In genomic region chr15:64072812-64073211, GRCh38 we compare ENCODE assay signal across 23 cellular contexts. TPM values are rescaled to one million over a fixed set of nuclear protein-coding genes. Genes with fewer than 3 reads are reported as not detected.
DNase-seq lines count a peak whose midpoint lies in the region; ATAC-seq, FAIRE-seq and TF ChIP-seq lines count a peak whose summit lies in the region.
"Had no signal": no experiment of that assay in that cellular context is flagged by ENCODE, and none has a peak within 500 bp of the region (broad histone marks: within the 10 kb centered on the region; RNA-seq: fewer than 3 reads in every experiment).

No MANE protein-coding gene starts in this region.

- no peaks in the 10 kb centered on the region for H3K4me1 ChIP-seq in breast epithelium
- H3K4me1 ChIP-seq in GM12878 (ENCODE audit: control insufficient read depth, insufficient read depth, low read length), result peaks cover 8% of the 10 kb centered on the region
- H3K4me1 ChIP-seq in testis, result peaks cover 30% of the 10 kb centered on the region

- no peaks in the 10 kb centered on the region for H3K9me3 Mint-ChIP-seq in MCF 10A (ENCODE audit: unreplicated experiment)
- H3K9me3 Mint-ChIP-seq: CD4-positive, alpha-beta T cell; memory B cell; T-helper 1 cell treated with Interleukin-12 subunit alpha and Interleukin-12 subunit beta and Interleukin-4 antibody, amounts not matched to agents 30 μg/mL and 1 μg/mL, for 36 hours had no signal

- WGBS in GM12878 (ENCODE audit: insufficient coverage, insufficient replicate concordance, low lambda C conversion rate, missing lambda C conversion rate), result 100% methylated on average over 2 of the region's 2 CpGs
- 43 to 54% methylated on average over 2 of the region's 2 CpGs for WGBS in testis, 2 donors

- BruUV-seq in MCF 10A (replicated peaks; lab: Mats Ljungman, UMichigan) (no TSS peak), GM12878 (replicated peaks; lab: Mats Ljungman, UMichigan) (TSS peak; percentile 65)

- peak; percentile 54 for FAIRE-seq in GM12878 (lab: Jason Lieb, UNC)
- FAIRE-seq: H1 had no signal

- DNase-seq in MCF 10A (ENCODE audit: unreplicated experiment), result no peak
- no peak for DNase-seq in breast epithelium (ENCODE audit: low spot score in 2 of 2)
- DNase-seq in GM12878 (ENCODE audit: low read depth, low spot score), result no peak
- peak; percentile 52 to 76 for DNase-seq in lung microvascular endothelial cell (ENCODE audit: low read depth in 2 of 2)
- DNase-seq in testis, result peak; percentile 46
- DNase-seq in stimulated activated CD4-positive, alpha-beta T cell treated with anti-CD3 and anti-CD28 coated beads, Interleukin-12 subunit alpha, Interleukin-12 subunit beta, amount 100 ng/mL, for 4 hours, result no peak
- DNase-seq in epidermal melanocyte (ENCODE audit: insufficient read length, low spot score), result no peak
- DNase-seq: activated CD8-positive, alpha-beta memory T cell treated with anti-CD3 and anti-CD28 coated beads for 24 hours; caudate nucleus; CD4-positive, alpha-beta T cell; DMS79 treated with DMSO at 0.1 percent for 48 hours; effector CD4-positive, alpha-beta T cell; glutamatergic neuron; NCI-H187 treated with DMSO at 0.1 percent for 48 hours; NCI-H510A; SIG-M5; stimulated activated CD4-positive, alpha-beta T cell treated with anti-CD3 and anti-CD28 coated beads, Interleukin-15, amount 100 ng/mL, for 24 hours; stimulated activated naive CD4-positive, alpha-beta T cell treated with Interleukin-2 at 50 U/mL for 16 hours; upper lobe of left lung had no signal

- no peak overlapping the region for H3K9ac ChIP-seq in GM12878 (ENCODE audit: control insufficient read depth, insufficient read depth, low read length)

- H2AFZ ChIP-seq in GM12878 (ENCODE audit: control insufficient read depth, low read depth, low read length), result no peak overlapping the region

- H3K36me3 ChIP-seq in breast epithelium (no peaks in the 10 kb centered on the region), GM12878 (ENCODE audit: control insufficient read depth in 2 of 2, insufficient read depth in 2 of 2, low read length in 1 of 2) (peaks cover 7 to 23% of the 10 kb centered on the region in 2 experiments), testis (ENCODE audit: low read depth, missing control alignments) (no peaks in the 10 kb centered on the region)

- ATAC-seq in GM12878, result no peak
- ATAC-seq in HG03439 (IDR thresholded peaks at IDR 0.05; ENCODE audit: unreplicated experiment), result no peak

- peaks cover 49% of the 10 kb centered on the region for H3K36me3 Mint-ChIP-seq in MCF 10A (ENCODE audit: insufficient read depth, unreplicated experiment)

- in situ Hi-C loops in GM12878 (cut with MboI), result no loop called here

- TF ChIP-seq POLR2A in breast epithelium (IDR thresholded peaks at IDR 0.05) (no peak), GM12878 (IDR thresholded peaks at IDR 0.05; ENCODE audit: low read depth, low read length) (no peak), testis (IDR thresholded peaks at IDR 0.05) (no peak)

- H3K27ac ChIP-seq in breast epithelium (no peak overlapping the region), GM12878 (ENCODE audit: control insufficient read depth, insufficient read depth) (no peak overlapping the region), testis (peak overlapping the region in 1 of 2 donors; percentile 79)

- H3K9me3 ChIP-seq in breast epithelium (no peaks in the 10 kb centered on the region), GM12878 (replicated peaks; ENCODE audit: control insufficient read depth, insufficient read depth, low read length) (no peaks in the 10 kb centered on the region), testis (no peaks in the 10 kb centered on the region)
- H3K9me3 ChIP-seq: upper lobe of left lung had no signal

- RAD21 ChIA-PET in GM12878 (lab: Charles Lee; ENCODE audit: unreplicated experiment), result no interaction called here

- TF ChIP-seq CTCF in MCF 10A (IDR thresholded peaks at IDR 0.05; ENCODE audit: unreplicated experiment) (no peak), breast epithelium (IDR thresholded peaks at IDR 0.05) (no peak), GM12878 (IDR thresholded peaks at IDR 0.05 in 2 of 3, conservative IDR thresholded peaks at IDR 0.05 in 1 of 3; ENCODE audit: control insufficient read depth in 2 of 3, extremely low read depth in 1 of 3, insufficient read depth in 1 of 3, low read depth in 3 of 3, low read length in 3 of 3) (no peak), testis (IDR thresholded peaks at IDR 0.05) (no peak)

- no peaks in the 10 kb centered on the region for H3K79me2 ChIP-seq in GM12878 (ENCODE audit: control insufficient read depth, insufficient read depth, low read length)

- SMC1A ChIA-PET in GM12878 (lab: Charles Lee; ENCODE audit: uncharacterized antibody, unreplicated experiment), result interaction anchor here (1.2 to 2.2 kb wide), 2 partner anchors 16 to 80 kb away, joined by 4 to 7 read pairs; no protein-coding TSS in a partner anchor

- intact Hi-C loops in MCF 10A (cut with micrococcal nuclease), result no loop called here
- intact Hi-C loops in breast epithelium (cut with DNase I; ENCODE audit: low total_unique reads), result no loop called here
- intact Hi-C loops in GM12878 (cut with micrococcal nuclease; ENCODE audit: unreplicated experiment), result no loop called here
- intact Hi-C loops in testis (cut with DNase I; ENCODE audit: low total_unique reads), result no loop called here

- H3K4me1 Mint-ChIP-seq in MCF 10A (ENCODE audit: insufficient read depth, unreplicated experiment), result peaks cover 7% of the 10 kb centered on the region

- TF ChIP-seq RAD21 in GM12878 (IDR thresholded peaks at IDR 0.05; ENCODE audit: insufficient read depth, low read depth, low read length), result no peak

- POLR2A ChIA-PET in MCF 10A (lab: Yijun Ruan, JAX) (interaction anchor here (0.6 to 4.0 kb wide), 3 partner anchors 20 to 577 kb away, joined by 3 to 34 read pairs (median 5); partner anchors contain the start of genes CIAO2A and SNX1), GM12878 (lab: Charles Lee) (no interaction called here)

- CTCF ChIA-PET in MCF 10A (lab: Yijun Ruan, JAX) (interaction anchor here (1.3 to 1.8 kb wide), 3 partner anchors 127 to 321 kb away, joined by 3 to 7 read pairs (median 6); no protein-coding TSS in a partner anchor), GM12878 (lab: Yijun Ruan, JAX) (interaction anchor here (0.9 to 9.2 kb wide), 6 partner anchors 6 to 128 kb away, joined by 3 to 73 read pairs (median 4); partner anchors contain the start of gene CIAO2A)

- H3K27me3 ChIP-seq in breast epithelium (no peaks in the 10 kb centered on the region), GM12878 (replicated peaks in 1 of 2; ENCODE audit: control insufficient read depth in 2 of 2, insufficient read depth in 2 of 2, low read length in 1 of 2) (no peaks in the 10 kb centered on the region), testis (no peaks in the 10 kb centered on the region)
- H3K27me3 ChIP-seq: upper lobe of left lung had no signal

- H3K4me3 ChIP-seq in breast epithelium, result no peak overlapping the region
- no peak overlapping the region for H3K4me3 ChIP-seq in GM12878
- H3K4me3 ChIP-seq in testis, result no peak overlapping the region
- H3K4me3 ChIP-seq: upper lobe of left lung had no signal

- no peak overlapping the region for H3K4me3 Mint-ChIP-seq in MCF 10A (ENCODE audit: unreplicated experiment)
- H3K4me3 Mint-ChIP-seq: CD4-positive, alpha-beta T cell; memory B cell; T-helper 1 cell treated with Interleukin-12 subunit alpha and Interleukin-12 subunit beta and Interleukin-4 antibody, amounts not matched to agents 30 μg/mL and 1 μg/mL, for 36 hours had no signal

- H4K20me1 ChIP-seq in GM12878 (ENCODE audit: control insufficient read depth, insufficient read depth), result no peaks in the 10 kb centered on the region

- no peaks in the 10 kb centered on the region for H3K27me3 Mint-ChIP-seq in MCF 10A (ENCODE audit: insufficient read depth, unreplicated experiment)
- H3K27me3 Mint-ChIP-seq: CD4-positive, alpha-beta T cell; memory B cell had no signal

- TF ChIP-seq EP300 in GM12878 (IDR thresholded peaks at IDR 0.05; ENCODE audit: borderline replicate concordance in 1 of 2, control insufficient read depth in 1 of 2, low read depth in 2 of 2, low read length in 2 of 2), result no peak

- peak overlapping the region; percentile 31 for H3K27ac Mint-ChIP-seq in MCF 10A (ENCODE audit: low read depth, unreplicated experiment)
- H3K27ac Mint-ChIP-seq: CD4-positive, alpha-beta T cell; T-helper 1 cell treated with Interleukin-12 subunit alpha and Interleukin-12 subunit beta and Interleukin-4 antibody, amounts not matched to agents 30 μg/mL and 1 μg/mL, for 36 hours had no signal

- H3K4me2 ChIP-seq in GM12878 (ENCODE audit: control insufficient read depth, insufficient read depth), result no peak overlapping the region

RNA-seq across cellular contexts. Expression of gene CIAO2A, which starts 20.8 kb away (rescaled TPM):
- 38.7 and 44.7 TPM in 2 replicates for total RNA-seq in MCF 10A (2022)
- total RNA-seq in breast epithelium, result 10 to 100 TPM; 42.6 to 71.8 (median 50.9) TPM
- total RNA-seq in GM12878 (2013; cell fraction: nucleolus; rRNA removed), result 28.6 and 31.7 TPM in 2 replicates
- total RNA-seq in GM12878 (2014; rRNA removed), result 169 and 200 TPM in 2 replicates
- 159 and 160 TPM in 2 replicates for total RNA-seq in GM12878 (2014; rRNA removed; fragmentation: Illumina TruSeq; extraction: Trizol)
- total RNA-seq in GM12878 (2021), result 94.5 and 101 TPM in 2 replicates
- 57.0 TPM for polyA plus RNA-seq in GM12878 (2011; ENCODE audit: low read depth)
- 209 and 341 TPM in 2 replicates for polyA plus RNA-seq in GM12878 (2011; rRNA removed)
- polyA plus RNA-seq in GM12878 (2011; cell fraction: cytosol; rRNA removed), result 67.5 and 68.0 TPM in 2 replicates
- polyA plus RNA-seq in GM12878 (2011; cell fraction: nucleus; rRNA removed), result 38.7 and 42.2 TPM in 2 replicates
- 108 and 116 TPM in 2 replicates for polyA plus RNA-seq in GM12878 (2012)
- polyA plus RNA-seq in GM12878 (2014; fragmentation: Illumina TruSeq; extraction: Trizol), result 132 and 138 TPM in 2 replicates
- 100 to 1,000 TPM; 264 to 303 TPM for polyA plus RNA-seq in GM12878 (2014; fragmentation: Nextera tagmentation; extraction: Ambion mirVana)
- 164 and 198 TPM in 2 replicates for polyA plus RNA-seq in GM12878 (2014; rRNA removed)
- polyA plus RNA-seq in GM12878 (2016; fragmentation: Nextera tagmentation; extraction: Ambion mirVana), result 100 to 1,000 TPM; 399 to 400 TPM
- 15.3 and 17.4 TPM in 2 replicates for polyA minus RNA-seq in GM12878 (2011; rRNA and poly(A)+ RNA removed)
- polyA minus RNA-seq in GM12878 (2011; cell fraction: cytosol; rRNA and poly(A)+ RNA removed), result 13.8 and 19.2 TPM in 2 replicates
- 7.9 and 11.5 TPM in 2 replicates for polyA minus RNA-seq in GM12878 (2011; cell fraction: nucleus; rRNA and poly(A)+ RNA removed)
- total RNA-seq in lung microvascular endothelial cell, result 30.2 and 47.9 TPM in 2 replicates
- total RNA-seq in testis, result 10 to 100 TPM; 36.1 to 36.8 TPM
- 33.7 TPM for polyA plus RNA-seq in testis (ENCODE audit: insufficient read depth, low read depth, low replicate concordance)

RNA-seq across cellular contexts. Expression of gene SNX1, which starts 23.0 kb away (rescaled TPM):
- total RNA-seq in MCF 10A (2022) (70.2 and 83.6 TPM in 2 replicates), breast epithelium (100 to 1,000 TPM; 107 to 144 (median 125) TPM), GM12878 (2014; rRNA removed) (31.7 and 47.7 TPM in 2 replicates), GM12878 (2014; rRNA removed; fragmentation: Illumina TruSeq; extraction: Trizol) (60.4 and 62.5 TPM in 2 replicates), GM12878 (2021) (107 and 115 TPM in 2 replicates), lung microvascular endothelial cell (24.6 and 32.5 TPM in 2 replicates), testis (10 to 100 TPM; 79.1 to 86.0 TPM)
- total RNA-seq in GM12878 (2013; cell fraction: nucleolus; rRNA removed), result 73.0 and 74.8 TPM in 2 replicates
- 35.5 TPM for polyA plus RNA-seq in GM12878 (2011; ENCODE audit: low read depth)
- polyA plus RNA-seq in GM12878 (2011; rRNA removed) (97.7 and 107 TPM in 2 replicates), GM12878 (2014; fragmentation: Illumina TruSeq; extraction: Trizol) (92.2 and 97.0 TPM in 2 replicates), GM12878 (2014; fragmentation: Nextera tagmentation; extraction: Ambion mirVana) (10 to 100 TPM; 17.8 to 32.3 TPM), GM12878 (2014; rRNA removed) (79.8 and 95.7 TPM in 2 replicates), GM12878 (2016; fragmentation: Nextera tagmentation; extraction: Ambion mirVana) (100 to 1,000 TPM; 113 TPM), testis (ENCODE audit: insufficient read depth, low read depth, low replicate concordance) (93.1 TPM)
- polyA plus RNA-seq in GM12878 (2011; cell fraction: cytosol; rRNA removed), result 86.6 and 101 TPM in 2 replicates
- 133 and 168 TPM in 2 replicates for polyA plus RNA-seq in GM12878 (2011; cell fraction: nucleus; rRNA removed)
- polyA plus RNA-seq in GM12878 (2012), result 58.2 and 60.8 TPM in 2 replicates
- polyA minus RNA-seq in GM12878 (2011; rRNA and poly(A)+ RNA removed), result 70.5 and 78.2 TPM in 2 replicates
- 24.1 and 30.9 TPM in 2 replicates for polyA minus RNA-seq in GM12878 (2011; cell fraction: cytosol; rRNA and poly(A)+ RNA removed)
- polyA minus RNA-seq in GM12878 (2011; cell fraction: nucleus; rRNA and poly(A)+ RNA removed), result 29.1 and 41.5 TPM in 2 replicates

RNA-seq across cellular contexts. Expression of gene DAPK2, which starts 26.5 kb away (rescaled TPM):
- total RNA-seq in MCF 10A (2022), result 4.6 and 6.8 TPM in 2 replicates
- total RNA-seq in breast epithelium, result 10 to 100 TPM; 23.6 to 37.3 (median 29.6) TPM
- 20.9 and 25.3 TPM in 2 replicates for total RNA-seq in GM12878 (2013; cell fraction: nucleolus; rRNA removed)
- total RNA-seq in GM12878 (2014; rRNA removed), result 5.4 and 8.4 TPM in 2 replicates
- 3.8 and 4.8 TPM in 2 replicates for total RNA-seq in GM12878 (2014; rRNA removed; fragmentation: Illumina TruSeq; extraction: Trizol)
- 5.6 and 5.9 TPM in 2 replicates for total RNA-seq in GM12878 (2021)
- 2.9 TPM for polyA plus RNA-seq in GM12878 (2011; ENCODE audit: low read depth)
- polyA plus RNA-seq in GM12878 (2011; rRNA removed), result 2.9 and 4.3 TPM in 2 replicates
- 5.8 and 7.7 TPM in 2 replicates for polyA plus RNA-seq in GM12878 (2011; cell fraction: cytosol; rRNA removed)
- 14.9 and 15.7 TPM in 2 replicates for polyA plus RNA-seq in GM12878 (2011; cell fraction: nucleus; rRNA removed)
- polyA plus RNA-seq in GM12878 (2012), result 6.3 and 6.4 TPM in 2 replicates
- polyA plus RNA-seq in GM12878 (2014; fragmentation: Illumina TruSeq; extraction: Trizol), result 3.4 and 6.1 TPM in 2 replicates
- polyA plus RNA-seq in GM12878 (2014; fragmentation: Nextera tagmentation; extraction: Ambion mirVana), result under 1 TPM; 0.69 to 0.75 TPM
- polyA plus RNA-seq in GM12878 (2014; rRNA removed), result 5.5 and 6.6 TPM in 2 replicates
- polyA plus RNA-seq in GM12878 (2016; fragmentation: Nextera tagmentation; extraction: Ambion mirVana), result 1 to 10 TPM; 3.3 to 4.4 TPM
- polyA minus RNA-seq in GM12878 (2011; rRNA and poly(A)+ RNA removed), result 3.6 and 6.2 TPM in 2 replicates
- polyA minus RNA-seq in GM12878 (2011; cell fraction: cytosol; rRNA and poly(A)+ RNA removed), result 1.6 and 3.8 TPM in 2 replicates
- 3.6 and 6.7 TPM in 2 replicates for polyA minus RNA-seq in GM12878 (2011; cell fraction: nucleus; rRNA and poly(A)+ RNA removed)
- total RNA-seq in lung microvascular endothelial cell, result 7.2 and 13.5 TPM in 2 replicates
- 1 to 10 TPM; 3.6 to 7.7 TPM for total RNA-seq in testis
- polyA plus RNA-seq in testis (ENCODE audit: insufficient read depth, low read depth, low replicate concordance), result 5.9 TPM

Comparison
In these comparisons a context has a peak if more than half of its experiments do, and no peak if none do; other contexts are left out.
1. DNase-seq: peak in lung microvascular endothelial cell (2 of 2) and testis (single experiment); none in MCF 10A (single experiment), breast epithelium (0 of 2), GM12878 (single experiment), stimulated activated CD4-positive, alpha-beta T cell treated with anti-CD3 and anti-CD28 coated beads, Interleukin-12 subunit alpha, Interleukin-12 subunit beta, amount 100 ng/mL, for 4 hours (single experiment) and epidermal melanocyte (single experiment).